ENCODE assay signal across 9 cellular contexts in genomic region chr4:140158234-140159030, GRCh38. TPM values are rescaled to one million over a fixed set of nuclear protein-coding genes. Genes with fewer than 3 reads are reported as not detected.
A peak's percentile ranks its signal among the peaks of the same experiment; 100 is the strongest.
DNase-seq lines count a peak whose midpoint lies in the region; ATAC-seq and TF ChIP-seq lines count a peak whose summit lies in the region.
"Had no signal": no experiment of that assay in that cellular context is flagged by ENCODE, and none has a peak within 500 bp of the region (broad histone marks: within the 10 kb centered on the region; RNA-seq: fewer than 3 reads in every experiment).

No MANE protein-coding gene starts in this region.

- H3K27ac ChIP-seq in transverse colon = peak overlapping the region; percentile 70 to 79 (median 76)
- no peak overlapping the region for H3K27ac ChIP-seq in CD8-positive, alpha-beta T cell (ENCODE audit: low read depth, low read length)
- H3K27ac ChIP-seq in trophoblast cell (ENCODE audit: low read depth, low read length) = no peak overlapping the region
- H3K27ac ChIP-seq in brain microvascular endothelial cell = no peak overlapping the region

- no peak for ATAC-seq in CD8-positive, alpha-beta T cell

- peaks cover 29% of the 10 kb centered on the region for H3K4me1 Mint-ChIP-seq in CD8-positive, alpha-beta T cell (ENCODE audit: low read depth)

- no peak overlapping the region for H3K27ac Mint-ChIP-seq in CD8-positive, alpha-beta T cell

- 15% methylated on average over 5 of the region's 5 CpGs; no CpG with 5 or more reads in 1 of the 2 donors for WGBS in transverse colon (ENCODE audit: low coverage in 1 of 2), 2 donors
- no CpG with 5 or more reads among the region's 5 CpGs for WGBS in trophoblast cell (ENCODE audit: extremely low coverage, insufficient coverage, insufficient read length)

- no peaks in the 10 kb centered on the region for H3K27me3 Mint-ChIP-seq in CD8-positive, alpha-beta T cell (ENCODE audit: low read depth)

- H3K27me3 ChIP-seq in transverse colon (no peaks in the 10 kb centered on the region), trophoblast cell (ENCODE audit: insufficient read depth, low read length) (no peaks in the 10 kb centered on the region), brain microvascular endothelial cell (replicated peaks) (no peaks in the 10 kb centered on the region)
- H3K27me3 ChIP-seq in CD8-positive, alpha-beta T cell (ENCODE audit: insufficient read depth, low read length) = no peaks in the 10 kb centered on the region

- in situ Hi-C loops in transverse colon (cut with MboI; ENCODE audit: low pct_ligation_motif_present in 1 of 4, low pct_unique_long_range_greater_than_20kb in 1 of 4, low sequenced_read_pairs in 3 of 4) (loop anchor here in 3 of 4 donors (5.0 to 10.0 kb wide), 4 partner anchors 84 to 424 kb away; no protein-coding TSS in a partner anchor), brain microvascular endothelial cell (cut with HindIII; ENCODE audit: low pct_ligation_motif_present, low sequenced_read_pairs) (loop anchor here (10.0 kb wide), 1 partner anchor 86 kb away; no protein-coding TSS in a partner anchor)

- no peak overlapping the region for H2AFZ ChIP-seq in trophoblast cell (ENCODE audit: insufficient read depth, low read length, poor library complexity)

- H3K18ac ChIP-seq in trophoblast cell (ENCODE audit: low read length) = no peak overlapping the region

- no peak overlapping the region for H2AK5ac ChIP-seq in trophoblast cell (ENCODE audit: low read length)

- no peak overlapping the region for H3K4me3 Mint-ChIP-seq in CD8-positive, alpha-beta T cell

- TF ChIP-seq EP300 in transverse colon (IDR thresholded peaks at IDR 0.05; ENCODE audit: low read depth) = peak; percentile 72

- H3K4me3 ChIP-seq in transverse colon (no peak overlapping the region), trophoblast cell (ENCODE audit: low read depth, low read length) (no peak overlapping the region), brain microvascular endothelial cell (ENCODE audit: low read depth, low read length) (no peak overlapping the region)
- no peak overlapping the region for H3K4me3 ChIP-seq in CD8-positive, alpha-beta T cell (ENCODE audit: low read depth, low read length)

- peaks cover 2% of the 10 kb centered on the region for H3K9me3 Mint-ChIP-seq in CD8-positive, alpha-beta T cell

- POLR2A ChIA-PET in CD8-positive, alpha-beta T cell (lab: Charles Lee) = interaction anchor here (0.5 to 0.6 kb wide), 2 partner anchors 73 to 91 kb away, joined by 3 read pairs; no protein-coding TSS in a partner anchor

- H3K4me1 ChIP-seq in transverse colon = peaks cover 13 to 44% (median 22%) of the 10 kb centered on the region in 4 donors
- H3K4me1 ChIP-seq in CD8-positive, alpha-beta T cell (ENCODE audit: insufficient read depth, low read length) = peaks cover 21% of the 10 kb centered on the region
- peaks cover 3 to 7% of the 10 kb centered on the region in 2 experiments for H3K4me1 ChIP-seq in trophoblast cell (ENCODE audit: control insufficient read depth in 1 of 2, insufficient read depth in 2 of 2, low read length in 2 of 2)

- DNase-seq in NCI-H748 (lab: John Stamatoyannopoulos, UW; ENCODE audit: unreplicated experiment) (peak; percentile 27), NCI-H748 treated with DMSO at 0.1 percent for 48 hours (lab: John Stamatoyannopoulos, UW) (no peak), RPMI7951 (ENCODE audit: low read depth) (peak; percentile 50), fibroblast of peridontal ligament (ENCODE audit: extremely low read depth) (peak; percentile 94), transverse colon (peak; percentile 62), trophoblast cell (no peak), brain microvascular endothelial cell (no peak)
- no peak for DNase-seq in CD8-positive, alpha-beta T cell
- DNase-seq: naive B cell had no signal

- no peak overlapping the region for H3K4me2 ChIP-seq in trophoblast cell (ENCODE audit: low read length)

- peaks cover 6% of the 10 kb centered on the region for H3K36me3 Mint-ChIP-seq in CD8-positive, alpha-beta T cell
- H3K36me3 Mint-ChIP-seq: naive B cell had no signal

- H2BK12ac ChIP-seq in trophoblast cell (ENCODE audit: low read length) = no peak overlapping the region

- H3K79me1 ChIP-seq in trophoblast cell (ENCODE audit: low read length) = peaks cover 23% of the 10 kb centered on the region

- H3K9me3 ChIP-seq in transverse colon = no peaks in the 10 kb centered on the region
- H3K9me3 ChIP-seq in CD8-positive, alpha-beta T cell (ENCODE audit: low read length) = no peaks in the 10 kb centered on the region
- peaks cover 3% of the 10 kb centered on the region for H3K9me3 ChIP-seq in trophoblast cell (ENCODE audit: insufficient read depth, low read depth, low read length)

- no peak overlapping the region for H3K23ac ChIP-seq in trophoblast cell (ENCODE audit: low read length)

- H3K36me3 ChIP-seq in transverse colon = no peaks in the 10 kb centered on the region
- no peaks in the 10 kb centered on the region for H3K36me3 ChIP-seq in CD8-positive, alpha-beta T cell (ENCODE audit: insufficient read depth, low read length)
- no peaks in the 10 kb centered on the region for H3K36me3 ChIP-seq in trophoblast cell (ENCODE audit: control insufficient read depth in 1 of 2, insufficient read depth in 2 of 2, low read length in 2 of 2)
- no peaks in the 10 kb centered on the region for H3K36me3 ChIP-seq in brain microvascular endothelial cell (replicated peaks)

- intact Hi-C loops in transverse colon (cut with DNase I; ENCODE audit: low total_unique reads) = loop anchor here (10.0 kb wide), 1 partner anchor 244 kb away; no protein-coding TSS in a partner anchor
- intact Hi-C loops in CD8-positive, alpha-beta T cell (cut with DNase I, micrococcal nuclease) = loop anchor here (10.0 kb wide), 3 partner anchors 704 to 1144 kb away; partner anchors contain the start of genes NOCT (in 1 of the 2) and RAB33B (in 1 of the 2)

- no peak overlapping the region for H4K91ac ChIP-seq in trophoblast cell (ENCODE audit: low read depth, low read length)

- H3K79me2 ChIP-seq in trophoblast cell (ENCODE audit: control insufficient read depth, insufficient read depth, low read length, poor library complexity) = peaks cover 9% of the 10 kb centered on the region

- TF ChIP-seq POLR2A in transverse colon (IDR thresholded peaks at IDR 0.05) = no peak

- TF ChIP-seq CTCF in transverse colon (IDR thresholded peaks at IDR 0.05) (no peak), brain microvascular endothelial cell (IDR thresholded peaks at IDR 0.05; ENCODE audit: low read depth, low read length, missing control alignments) (no peak)
- TF ChIP-seq CTCF in CD8-positive, alpha-beta T cell (IDR thresholded peaks at IDR 0.05) = no peak

- no peak overlapping the region for H2BK5ac ChIP-seq in trophoblast cell (ENCODE audit: low read depth, low read length, poor library complexity)

- H3K4ac ChIP-seq in trophoblast cell (ENCODE audit: low read depth, low read length) = no peak overlapping the region

- H4K12ac ChIP-seq in trophoblast cell (ENCODE audit: low read depth, low read length) = no peak overlapping the region

- no peak overlapping the region for H3K9ac ChIP-seq in trophoblast cell (ENCODE audit: low read length)

- no peak overlapping the region for H3K14ac ChIP-seq in trophoblast cell (ENCODE audit: low read length)

- CTCF ChIA-PET in CD8-positive, alpha-beta T cell (lab: Charles Lee) = interaction anchor here (0.8 to 4.3 kb wide), 3 partner anchors 95 to 145 kb away, joined by 3 to 16 read pairs (median 3); no protein-coding TSS in a partner anchor

- H4K8ac ChIP-seq in trophoblast cell (ENCODE audit: low read depth, low read length) = no peak overlapping the region

- no peak overlapping the region for H2BK120ac ChIP-seq in trophoblast cell (ENCODE audit: insufficient read depth, low read length, poor library complexity)

RNA-seq across cellular contexts. Expression of gene MAML3, which starts 4.4 kb away (rescaled TPM):
- total RNA-seq in RPMI7951 (2014; rRNA removed; shearing (Covaris generic)) = 1.9 and 3.2 TPM in 2 replicates
- total RNA-seq in transverse colon = 10 to 100 TPM; 16.1 to 40.0 (median 18.1) TPM
- total RNA-seq in CD8-positive, alpha-beta T cell = 1 to 10 TPM; 2.7 TPM
- polyA plus RNA-seq in trophoblast cell (2013) = 31.7 and 32.4 TPM in 2 replicates

Comparison
In these comparisons a context has a peak if more than half of its experiments do, and no peak if none do; other contexts are left out.
1. DNase-seq: peak in NCI-H748 (single experiment), RPMI7951 (single experiment), fibroblast of peridontal ligament (single experiment) and transverse colon (single experiment); none in NCI-H748 treated with DMSO at 0.1 percent for 48 hours (single experiment), CD8-positive, alpha-beta T cell (0 of 7), trophoblast cell (0 of 2) and brain microvascular endothelial cell (single experiment).
2. H3K27ac ChIP-seq: peak in transverse colon (4 of 4); none in CD8-positive, alpha-beta T cell (single experiment), trophoblast cell (single experiment) and brain microvascular endothelial cell (single experiment).